Comparison of ENCODE assay signal across 14 cellular contexts in genomic region chr2:159600752-159601151, GRCh38. TPM values are rescaled to one million over a fixed set of nuclear protein-coding genes. Genes with fewer than 3 reads are reported as not detected.
DNase-seq lines count a peak whose midpoint lies in the region; ATAC-seq, FAIRE-seq and TF ChIP-seq lines count a peak whose summit lies in the region.
"Had no signal": no experiment of that assay in that cellular context is flagged by ENCODE, and none has a peak within 500 bp of the region (broad histone marks: within the 10 kb centered on the region; RNA-seq: fewer than 3 reads in every experiment).

No MANE protein-coding gene starts in this region.

- peaks cover 63% of the 10 kb centered on the region for H3K79me2 ChIP-seq in GM23248 (ENCODE audit: insufficient read depth)

- H3K4me2 ChIP-seq in GM23248 (ENCODE audit: unreplicated experiment), result peak overlapping the region; percentile 33

- in situ Hi-C loops in GM23248 (cut with MboI), result no loop called here

- H3K9me3 ChIP-seq in GM23248 (ENCODE audit: low read depth), result no peaks in the 10 kb centered on the region
- no peaks in the 10 kb centered on the region for H3K9me3 ChIP-seq in heart left ventricle
- H3K9me3 ChIP-seq: lower lobe of right lung, thoracic aorta had no signal

- H3K27ac ChIP-seq in GM23248 (peak overlapping the region; percentile 19; the same call in 1 of the 2 replicates), caudate nucleus (ENCODE audit: low read depth, low read length) (peak overlapping the region; percentile 22), heart left ventricle (no peak overlapping the region)
- H3K27ac ChIP-seq: lower lobe of right lung, thoracic aorta had no signal

- ATAC-seq in omental fat pad (ENCODE audit: low FRiP score), result peak; percentile 92
- ATAC-seq in GM18870 (IDR thresholded peaks at IDR 0.05; ENCODE audit: unreplicated experiment), result no peak
- no peak for ATAC-seq in heart left ventricle
- ATAC-seq: lower lobe of right lung had no signal

- H3K36me3 ChIP-seq in GM23248 (ENCODE audit: low read depth), result no peaks in the 10 kb centered on the region
- peaks cover 0 to 6% (median 0%) of the 10 kb centered on the region in 9 donors for H3K36me3 ChIP-seq in heart left ventricle
- H3K36me3 ChIP-seq: lower lobe of right lung, thoracic aorta had no signal

- no peaks in the 10 kb centered on the region; the same call in 1 of the 2 replicates for H4K20me1 ChIP-seq in GM23248 (ENCODE audit: insufficient read depth)

- 66 to 68% methylated on average over 3 of the region's 3 CpGs for WGBS in GM23248 (ENCODE audit: low coverage in 1 of 2, low lambda C conversion rate in 2 of 2, missing lambda C conversion rate in 2 of 2), 2 experiments
- 75 to 82% (median 77%) methylated on average over 3 of the region's 3 CpGs for WGBS in heart left ventricle, 4 donors

- TF ChIP-seq CTCF in omental fat pad (IDR thresholded peaks at IDR 0.05), result no peak
- TF ChIP-seq CTCF in heart left ventricle (IDR thresholded peaks at IDR 0.05), result no peak

- no peak for FAIRE-seq in GM12891 (lab: Jason Lieb, UNC)

- DNase-seq in GM23248 (peak; percentile 85), NCI-H226 (peak; percentile 80), caudate nucleus (lab: John Stamatoyannopoulos, UW) (peak in 12 of 61 donors; percentile 3 to 79 (median 27)), omental fat pad (ENCODE audit: low spot score) (no peak), GM12891 (ENCODE audit: insufficient read length, low spot score) (no peak), heart left ventricle (no peak)
- DNase-seq: DMS 273 treated with DMSO at 0.1 percent for 48 hours, lower lobe of right lung, MM.1S, NCI-H526 treated with DMSO at 0.1 percent for 48 hours, posterior cingulate gyrus, T-helper 1 cell had no signal

- H3F3A ChIP-seq in GM23248 (ENCODE audit: insufficient read depth), result peaks cover 9% of the 10 kb centered on the region

- no peak overlapping the region for H2AFZ ChIP-seq in GM23248

- H3K9ac ChIP-seq in GM23248, result no peak overlapping the region

- TF ChIP-seq POLR2A in GM12891 (IDR thresholded peaks at IDR 0.05; ENCODE audit: low read depth, low read length) (no peak), heart left ventricle (IDR thresholded peaks at IDR 0.05) (no peak)

- H3K4me1 ChIP-seq in GM23248 (ENCODE audit: insufficient read depth) (peaks cover 13% of the 10 kb centered on the region), heart left ventricle (peaks cover 0 to 28% (median 10%) of the 10 kb centered on the region in 12 donors)

- no peaks in the 10 kb centered on the region for H3K9me2 ChIP-seq in GM23248 (ENCODE audit: insufficient read depth)

- intact Hi-C loops in heart left ventricle (cut with DNase I), result loop anchor here in 1 of 10 donors (10.0 kb wide), 1 partner anchor 156 kb away; no protein-coding TSS in a partner anchor

- H3K27me3 ChIP-seq in GM23248 (replicated peaks; ENCODE audit: insufficient read depth) (no peaks in the 10 kb centered on the region), heart left ventricle (no peaks in the 10 kb centered on the region)

- H3K4me3 ChIP-seq in GM23248 (no peak overlapping the region), heart left ventricle (no peak overlapping the region)
- H3K4me3 ChIP-seq: lower lobe of right lung, thoracic aorta had no signal

TF ChIP-seq in GM12891, 5 proteins besides CTCF, POLR2A, EP300 and RAD21:
- TF ChIP-seq POLR2AphosphoS5 (IDR thresholded peaks at IDR 0.05; ENCODE audit: low read depth, low read length) (no peak), PAX5 (IDR thresholded peaks at IDR 0.05; ENCODE audit: insufficient read depth, low read length, severe bottlenecking) (no peak), SPI1 (IDR thresholded peaks at IDR 0.05; ENCODE audit: low read depth, low read length) (no peak), POU2F2 (IDR thresholded peaks at IDR 0.05; ENCODE audit: low read depth, low read length) (no peak), TAF1 (IDR thresholded peaks at IDR 0.05; ENCODE audit: low read depth, low read length) (no peak)

RNA-seq across cellular contexts. Expression of gene BAZ2B, which starts 15.6 kb away (rescaled TPM):
- total RNA-seq in GM23248 (2014; rRNA removed; shearing (Covaris generic)), result 20.5 and 26.2 TPM in 2 replicates
- polyA plus RNA-seq in GM23248 (2016; fragmentation: Nextera tagmentation; extraction: Ambion mirVana) (13.9 and 17.0 TPM in 2 replicates), heart left ventricle (10 to 100 TPM; 15.3 to 22.6 TPM)
- total RNA-seq in omental fat pad (100 to 1,000 TPM in 1 of 4 donors, 10 to 100 TPM in 3; 47.3 to 147 (median 88.9) TPM), heart left ventricle (10 to 100 TPM; 28.2 to 56.5 (median 46.0) TPM)
- polyA plus RNA-seq in GM12891 (2012; ENCODE audit: low read depth, missing spikeins), result 17.9 TPM

Comparison
In these comparisons a context has a peak if more than half of its experiments do, and no peak if none do; other contexts are left out.
1. DNase-seq: peak in GM23248 (single experiment) and NCI-H226 (single experiment); none in omental fat pad (single experiment), GM12891 (single experiment) and heart left ventricle (0 of 5).
2. H3K27ac ChIP-seq: peak in GM23248 (single experiment) and caudate nucleus (single experiment); none in heart left ventricle (0 of 12).